17 cellular contexts compared by ENCODE assay signal in genomic region chr6:170181338-170181690, GRCh38.
DNase-seq lines count a peak whose midpoint lies in the region; ATAC-seq and TF ChIP-seq lines count a peak whose summit lies in the region.
"Had no signal": no experiment of that assay in that cellular context is flagged by ENCODE, and none has a peak within 500 bp of the region (broad histone marks: within the 10 kb centered on the region; RNA-seq: fewer than 3 reads in every experiment).

No MANE protein-coding gene starts in this region.

- no peak overlapping the region for H3K9ac ChIP-seq in colonic mucosa (ENCODE audit: low read depth in 2 of 2, low read length in 2 of 2)
- H3K9ac ChIP-seq: BLaER1 had no signal

- H3K9me3 ChIP-seq in colonic mucosa (no peaks in the 10 kb centered on the region), tibial artery (no peaks in the 10 kb centered on the region)
- H3K9me3 ChIP-seq: Caco-2 had no signal

- no peak overlapping the region for H3K27ac Mint-ChIP-seq in activated CD8-positive, alpha-beta memory T cell treated with anti-CD3 and anti-CD28 coated beads, Interleukin-2, amount 10 ng/mL, durations not matched to agents 7 days and 5 days
- no peak overlapping the region for H3K27ac Mint-ChIP-seq in neural crest cell (ENCODE audit: unreplicated experiment)

- intact Hi-C loops in colonic mucosa (cut with DNase I) (no loop called here), tibial artery (cut with DNase I; ENCODE audit: low total_unique reads) (no loop called here)

- H3K27ac ChIP-seq in colonic mucosa, result no peak overlapping the region
- H3K27ac ChIP-seq in tibial artery, result no peak overlapping the region
- H3K27ac ChIP-seq: BLaER1 had no signal

- peaks cover 3% of the 10 kb centered on the region for H3K27me3 Mint-ChIP-seq in activated CD8-positive, alpha-beta memory T cell treated with anti-CD3 and anti-CD28 coated beads, Interleukin-2, amount 10 ng/mL, durations not matched to agents 7 days and 5 days
- H3K27me3 Mint-ChIP-seq in neural crest cell (ENCODE audit: low read depth), result peaks cover 21% of the 10 kb centered on the region

- peaks cover 3% of the 10 kb centered on the region for H3K36me3 Mint-ChIP-seq in activated CD8-positive, alpha-beta memory T cell treated with anti-CD3 and anti-CD28 coated beads, Interleukin-2, amount 10 ng/mL, durations not matched to agents 7 days and 5 days
- peaks cover 3% of the 10 kb centered on the region for H3K36me3 Mint-ChIP-seq in neural crest cell (ENCODE audit: low read depth)
- H3K36me3 Mint-ChIP-seq: CD8-positive, alpha-beta memory T cell had no signal

- H3K4me1 ChIP-seq in colonic mucosa (no peaks in the 10 kb centered on the region), tibial artery (peaks cover 0 to 3% (median 0%) of the 10 kb centered on the region in 4 donors)
- H3K4me1 ChIP-seq: Caco-2 had no signal

- ATAC-seq in activated CD8-positive, alpha-beta memory T cell treated with anti-CD3 and anti-CD28 coated beads, Interleukin-2, amount 10 ng/mL, durations not matched to agents 7 days and 5 days, result no peak
- no peak for ATAC-seq in activated CD4-positive, CD25-positive, alpha-beta regulatory T cell treated with anti-CD3 and anti-CD28 coated beads, Interleukin-2, amount 50 U/mL, for 24 hours
- ATAC-seq in GM21526 (IDR thresholded peaks at IDR 0.05; ENCODE audit: low FRiP score, unreplicated experiment), result no peak
- ATAC-seq: GM12878, HCT116 had no signal

- DNase-seq in activated CD8-positive, alpha-beta memory T cell treated with anti-CD3 and anti-CD28 coated beads for 24 hours, result peak; percentile 32
- DNase-seq in activated CD8-positive, alpha-beta memory T cell treated with anti-CD3 and anti-CD28 coated beads, Interleukin-2, amount 10 ng/mL, durations not matched to agents 7 days and 5 days, result no peak
- DNase-seq in colonic mucosa, result peak; percentile 11
- DNase-seq in neural crest cell (ENCODE audit: low read depth, low spot score), result no peak
- no peak for DNase-seq in tibial artery
- DNase-seq: 8988T, AML-193, Caco-2, DMS 273 treated with DMSO at 0.1 percent for 48 hours, IMR-90, KBM-7 had no signal

- no peak overlapping the region for H3K4me3 Mint-ChIP-seq in activated CD8-positive, alpha-beta memory T cell treated with anti-CD3 and anti-CD28 coated beads, Interleukin-2, amount 10 ng/mL, durations not matched to agents 7 days and 5 days
- peak overlapping the region; percentile 15 for H3K4me3 Mint-ChIP-seq in neural crest cell
- H3K4me3 Mint-ChIP-seq: CD8-positive, alpha-beta memory T cell had no signal

- no peak overlapping the region for H3K4me3 ChIP-seq in colonic mucosa
- H3K4me3 ChIP-seq in tibial artery, result no peak overlapping the region
- H3K4me3 ChIP-seq: BLaER1, GM12878 had no signal

- no peaks in the 10 kb centered on the region for H3K36me3 ChIP-seq in colonic mucosa
- no peaks in the 10 kb centered on the region for H3K36me3 ChIP-seq in tibial artery
- H3K36me3 ChIP-seq: BLaER1 had no signal

- peaks cover 10% of the 10 kb centered on the region for H3K9me3 Mint-ChIP-seq in activated CD8-positive, alpha-beta memory T cell treated with anti-CD3 and anti-CD28 coated beads, Interleukin-2, amount 10 ng/mL, durations not matched to agents 7 days and 5 days (ENCODE audit: low read depth)
- peaks cover 5% of the 10 kb centered on the region for H3K9me3 Mint-ChIP-seq in neural crest cell

- TF ChIP-seq CTCF in colonic mucosa (IDR thresholded peaks at IDR 0.05) (no peak), neural crest cell (conservative IDR thresholded peaks at IDR 0.05) (no peak), tibial artery (IDR thresholded peaks at IDR 0.05) (no peak)

- CTCF ChIA-PET in activated CD8-positive, alpha-beta memory T cell treated with anti-CD3 and anti-CD28 coated beads, Interleukin-2, amount 10 ng/mL, durations not matched to agents 7 days and 5 days (lab: Charles Lee), result no interaction called here

- H3K27me3 ChIP-seq in colonic mucosa (no peaks in the 10 kb centered on the region), tibial artery (peaks cover 0 to 16% of the 10 kb centered on the region in 2 donors)
- H3K27me3 ChIP-seq: BLaER1 had no signal

- H3K4me1 Mint-ChIP-seq in activated CD8-positive, alpha-beta memory T cell treated with anti-CD3 and anti-CD28 coated beads, Interleukin-2, amount 10 ng/mL, durations not matched to agents 7 days and 5 days, result peaks cover 4% of the 10 kb centered on the region
- peaks cover 4% of the 10 kb centered on the region for H3K4me1 Mint-ChIP-seq in neural crest cell

Comparison
In these comparisons a context has a peak if more than half of its experiments do, and no peak if none do; other contexts are left out.
1. DNase-seq: peak in activated CD8-positive, alpha-beta memory T cell treated with anti-CD3 and anti-CD28 coated beads for 24 hours (single experiment) and colonic mucosa (single experiment); none in activated CD8-positive, alpha-beta memory T cell treated with anti-CD3 and anti-CD28 coated beads, Interleukin-2, amount 10 ng/mL, durations not matched to agents 7 days and 5 days (single experiment), neural crest cell (single experiment) and tibial artery (0 of 2).